In genomic region chr16:51134876-51135275, GRCh38 we compare ENCODE assay signal across 27 cellular contexts. TPM values are rescaled to one million over a fixed set of nuclear protein-coding genes. Genes with fewer than 3 reads are reported as not detected.
A peak's percentile ranks its signal among the peaks of the same experiment; 100 is the strongest.
DNase-seq lines count a peak whose midpoint lies in the region; ATAC-seq and TF ChIP-seq lines count a peak whose summit lies in the region.
"Had no signal": no experiment of that assay in that cellular context is flagged by ENCODE, and none has a peak within 500 bp of the region (broad histone marks: within the 10 kb centered on the region; RNA-seq: fewer than 3 reads in every experiment).

No MANE protein-coding gene starts in this region.

- H3K9ac ChIP-seq in HUES48 (ENCODE audit: low read depth, low read length) (no peak overlapping the region), iPS-20b (ENCODE audit: low read depth, low read length) (peak overlapping the region; percentile 63; the same call in 1 of the 2 replicates), smooth muscle cell (ENCODE audit: low read depth) (no peak overlapping the region)
- H3K9ac ChIP-seq: KMS-11 had no signal

- 31% methylated on average over 23 of the region's 34 CpGs for WGBS in smooth muscle cell (ENCODE audit: low lambda C conversion rate)

- no peaks in the 10 kb centered on the region for H3K36me3 Mint-ChIP-seq in T-cell
- H3K36me3 Mint-ChIP-seq: CD8-positive, alpha-beta T cell; stimulated activated effector memory CD8-positive, alpha-beta T cell treated with anti-CD3 and anti-CD28 coated beads, Interleukin-12 subunit alpha, Interleukin-12 subunit beta, amount 100 ng/mL, for 72 hours had no signal

- H3K79me2 ChIP-seq in smooth muscle cell (ENCODE audit: low read depth): no peaks in the 10 kb centered on the region

- peak overlapping the region; percentile 95 for H3K4me2 ChIP-seq in smooth muscle cell
- H3K4me2 ChIP-seq: KMS-11 had no signal

- POLR2A ChIA-PET in T-cell (lab: Charles Lee): no interaction called here

- H3K27me3 Mint-ChIP-seq in T-cell: peaks cover 36 to 37% of the 10 kb centered on the region in 2 donors

- H3K36me3 ChIP-seq in HUES48 (ENCODE audit: control insufficient read depth, insufficient read depth, low read length) (peaks cover 43% of the 10 kb centered on the region), iPS-20b (ENCODE audit: insufficient read depth, low read depth, low read length) (peaks cover 47% of the 10 kb centered on the region), smooth muscle cell (ENCODE audit: low read depth) (no peaks in the 10 kb centered on the region)
- H3K36me3 ChIP-seq: adrenal gland, suprapubic skin had no signal

- H3K4me3 ChIP-seq in HUES48 (ENCODE audit: low read depth, low read length) (peak overlapping the region; percentile 64), coronary artery (peak overlapping the region; percentile 44), iPS-20b (ENCODE audit: low read length) (peak overlapping the region; percentile 69; the same call in 1 of the 2 replicates), smooth muscle cell (peak overlapping the region; percentile 53)
- H3K4me3 ChIP-seq: adrenal gland had no signal

- no peaks in the 10 kb centered on the region for H3K4me1 Mint-ChIP-seq in T-cell
- H3K4me1 Mint-ChIP-seq: activated CD4-positive, alpha-beta memory T cell treated with anti-CD3 and anti-CD28 coated beads, Interleukin-2, amount 10 ng/mL, durations not matched to agents 7 days and 5 days; stimulated activated effector memory CD8-positive, alpha-beta T cell treated with anti-CD3 and anti-CD28 coated beads, Interleukin-12 subunit alpha, Interleukin-12 subunit beta, amount 100 ng/mL, for 72 hours had no signal

- TF ChIP-seq CTCF in coronary artery (IDR thresholded peaks at IDR 0.05): no peak
- TF ChIP-seq CTCF in smooth muscle cell (IDR thresholded peaks at IDR 0.05; ENCODE audit: borderline replicate concordance, insufficient read depth, poor library complexity, severe bottlenecking): no peak
- no peak for TF ChIP-seq CTCF in omental fat pad (IDR thresholded peaks at IDR 0.05)

- ATAC-seq in GM18873 (IDR thresholded peaks at IDR 0.05; ENCODE audit: low FRiP score, unreplicated experiment): no peak
- ATAC-seq in HG03342 (IDR thresholded peaks at IDR 0.05; ENCODE audit: unreplicated experiment): no peak
- no peak for ATAC-seq in T-cell (replicated peaks in 1 of 4)
- no peak for ATAC-seq in omental fat pad (ENCODE audit: low FRiP score)
- ATAC-seq: CD8-positive, alpha-beta T cell; stimulated activated effector memory CD8-positive, alpha-beta T cell treated with anti-CD3 and anti-CD28 coated beads, Interleukin-12 subunit alpha, Interleukin-12 subunit beta, amount 100 ng/mL, for 72 hours had no signal

- H2AFZ ChIP-seq in smooth muscle cell (ENCODE audit: low read depth): peak overlapping the region; percentile 98

- H3K9me3 ChIP-seq in HUES48 (ENCODE audit: control insufficient read depth, insufficient read depth, low read length) (no peaks in the 10 kb centered on the region), iPS-20b (ENCODE audit: insufficient read depth, low read depth, low read length) (no peaks in the 10 kb centered on the region), smooth muscle cell (replicated peaks; ENCODE audit: low read depth) (no peaks in the 10 kb centered on the region)
- H3K9me3 ChIP-seq: adrenal gland, suprapubic skin had no signal

- H3K4me3 Mint-ChIP-seq in T-cell: no peak overlapping the region
- H3K4me3 Mint-ChIP-seq: activated CD4-positive, alpha-beta memory T cell treated with anti-CD3 and anti-CD28 coated beads, Interleukin-2, amount 10 ng/mL, durations not matched to agents 7 days and 5 days; CD8-positive, alpha-beta T cell; naive B cell; stimulated activated effector memory CD8-positive, alpha-beta T cell treated with anti-CD3 and anti-CD28 coated beads, Interleukin-12 subunit alpha, Interleukin-12 subunit beta, amount 100 ng/mL, for 72 hours had no signal

- CTCF ChIA-PET in T-cell (lab: Charles Lee): no interaction called here

- no peak overlapping the region for H3K27ac Mint-ChIP-seq in T-cell
- H3K27ac Mint-ChIP-seq: activated CD4-positive, alpha-beta memory T cell treated with anti-CD3 and anti-CD28 coated beads, Interleukin-2, amount 10 ng/mL, durations not matched to agents 7 days and 5 days; CD8-positive, alpha-beta T cell; naive B cell; stimulated activated effector memory CD8-positive, alpha-beta T cell treated with anti-CD3 and anti-CD28 coated beads, Interleukin-12 subunit alpha, Interleukin-12 subunit beta, amount 100 ng/mL, for 72 hours had no signal

- H3K27ac ChIP-seq in HUES48 (ENCODE audit: low read depth, low read length) (no peak overlapping the region), coronary artery (no peak overlapping the region), iPS-20b (ENCODE audit: low read length) (no peak overlapping the region), smooth muscle cell (ENCODE audit: low read depth) (no peak overlapping the region)
- H3K27ac ChIP-seq: adrenal gland, cardiac muscle cell, epithelial cell of prostate, KMS-11, suprapubic skin had no signal

- H3K9me3 Mint-ChIP-seq in T-cell: peaks cover 2 to 3% (median 3%) of the 10 kb centered on the region in 3 donors
- H3K9me3 Mint-ChIP-seq: activated CD4-positive, alpha-beta memory T cell treated with anti-CD3 and anti-CD28 coated beads, Interleukin-2, amount 10 ng/mL, durations not matched to agents 7 days and 5 days had no signal

- peaks cover 14% of the 10 kb centered on the region; the same call in 1 of the 2 replicates for H3K27me3 ChIP-seq in HUES48 (ENCODE audit: control insufficient read depth, insufficient read depth, low read length)
- peaks cover 8% of the 10 kb centered on the region; the same call in 1 of the 2 replicates for H3K27me3 ChIP-seq in iPS-20b (ENCODE audit: insufficient read depth, low read length)
- H3K27me3 ChIP-seq in smooth muscle cell (ENCODE audit: low read depth): no peaks in the 10 kb centered on the region
- H3K27me3 ChIP-seq: cardiac muscle cell had no signal

- H4K20me1 ChIP-seq in smooth muscle cell (ENCODE audit: low read depth): no peaks in the 10 kb centered on the region

- H3K4me1 ChIP-seq in HUES48 (ENCODE audit: control insufficient read depth, insufficient read depth, low read length): peaks cover 33% of the 10 kb centered on the region
- H3K4me1 ChIP-seq in iPS-20b (ENCODE audit: insufficient read depth, low read length): peaks cover 14% of the 10 kb centered on the region; the same call in 1 of the 2 replicates
- H3K4me1 ChIP-seq in smooth muscle cell (ENCODE audit: low read depth): peaks cover 24% of the 10 kb centered on the region
- H3K4me1 ChIP-seq: adrenal gland, suprapubic skin had no signal

- H3F3A ChIP-seq in smooth muscle cell (ENCODE audit: low read depth): peaks cover 11% of the 10 kb centered on the region

- DNase-seq in coronary artery (ENCODE audit: low spot score) (no peak), smooth muscle cell (lab: John Stamatoyannopoulos, UW; ENCODE audit: unreplicated experiment) (no peak), T-cell (no peak), omental fat pad (ENCODE audit: low spot score) (no peak)
- DNase-seq: activated CD4-positive, alpha-beta memory T cell treated with anti-CD3 and anti-CD28 coated beads, Interleukin-2, amount 10 ng/mL, durations not matched to agents 7 days and 5 days; activated CD4-positive, CD25-positive, alpha-beta regulatory T cell; activated gamma-delta T cell; adrenal gland; CD8-positive, alpha-beta T cell; dermis blood vessel endothelial cell; HCEC 1CT; MV-4-11; naive B cell; NCI-H1694; NCI-H526 treated with DMSO at 0.1 percent for 48 hours; RPMI8226; stimulated activated CD4-positive, alpha-beta T cell treated with anti-CD3 and anti-CD28 coated beads, Interleukin-2, amount 100 ng/mL, for 24 hours had no signal

RNA-seq across cellular contexts. Expression of gene SALL1, which starts 16.2 kb away (rescaled TPM):
- total RNA-seq in smooth muscle cell (1.7 and 6.2 TPM in 2 replicates), T-cell (under 1 TPM in 1 of 5 donors, not detected in 4; 0.09 TPM), omental fat pad (under 1 TPM in 2 of 4 donors, not detected in 2; 0.09 to 0.19 TPM)
- 1.6 and 2.2 TPM in 2 replicates for polyA plus RNA-seq in smooth muscle cell
- total RNA-seq: activated CD4-positive, alpha-beta memory T cell treated with anti-CD3 and anti-CD28 coated beads, Interleukin-2, amount 10 ng/mL, durations not matched to agents 7 days and 5 days; CD8-positive, alpha-beta T cell; G401 had no signal
